ENCODE assay signal across 11 cellular contexts in the genomic region with DNA sequence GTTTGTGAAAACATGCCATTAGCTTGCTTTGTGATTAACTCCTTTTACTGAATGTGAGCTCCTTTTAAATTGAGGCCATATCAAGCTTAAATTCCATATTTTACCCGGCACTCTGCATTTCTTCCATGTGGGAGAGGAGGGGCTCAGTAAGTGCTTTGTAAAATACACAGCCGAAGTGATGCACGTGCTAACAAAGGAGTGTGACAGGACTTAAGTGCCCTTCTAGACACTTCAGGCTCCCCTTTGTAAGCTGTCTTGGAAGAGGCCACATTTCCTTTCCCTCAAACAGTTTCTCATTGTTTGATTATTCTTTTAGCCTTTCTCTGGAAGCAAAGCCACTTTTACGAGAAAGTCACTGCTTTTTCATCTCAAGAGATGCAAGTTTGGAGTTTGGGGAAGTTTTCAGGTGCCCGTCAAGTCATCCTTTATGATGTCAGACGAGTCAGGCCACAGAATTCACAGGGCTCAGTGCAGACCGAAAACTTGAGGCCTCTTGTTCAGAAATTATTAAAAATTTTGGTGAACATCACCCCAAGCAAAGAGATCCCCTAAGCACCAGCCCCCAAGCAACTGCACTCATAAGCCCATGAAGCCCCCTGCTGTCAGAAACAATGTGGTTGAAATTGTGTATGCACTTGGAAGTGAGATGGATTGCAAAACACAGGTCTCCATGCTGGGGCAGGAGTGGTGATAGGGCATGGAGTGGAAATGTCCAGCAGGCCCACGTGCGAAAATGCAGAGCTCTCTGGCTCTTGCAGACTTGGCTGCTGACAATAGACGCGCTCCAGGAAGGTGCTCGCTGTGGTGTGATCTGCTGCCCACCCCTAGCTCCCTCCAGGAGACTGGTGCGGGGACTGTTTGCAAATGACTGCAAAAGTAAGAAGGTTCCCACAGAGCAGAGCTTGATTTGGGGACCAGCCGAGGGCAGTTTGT. TPM values are rescaled to one million over a fixed set of nuclear protein-coding genes. Genes with fewer than 3 reads are reported as not detected.
DNase-seq lines count a peak whose midpoint lies in the region; ATAC-seq and TF ChIP-seq lines count a peak whose summit lies in the region.
"Had no signal": no experiment of that assay in that cellular context is flagged by ENCODE, and none has a peak within 500 bp of the region (broad histone marks: within the 10 kb centered on the region; RNA-seq: fewer than 3 reads in every experiment).

No MANE protein-coding gene starts in this region.

- H3K4me1 ChIP-seq in esophagus squamous epithelium, result no peaks in the 10 kb centered on the region
- no peaks in the 10 kb centered on the region for H3K4me1 ChIP-seq in gastrocnemius medialis

- peak; percentile 60 for DNase-seq in activated naive CD4-positive, alpha-beta T cell treated with anti-CD3 and anti-CD28 coated beads for 36 hours
- no peak for DNase-seq in activated naive CD4-positive, alpha-beta T cell treated with Interleukin-2 at 50 U/mL for 16 hours
- DNase-seq in esophagus squamous epithelium (lab: John Stamatoyannopoulos, UW) (no peak), type B pancreatic cell (ENCODE audit: extremely low spot score, unreplicated experiment) (no peak), gastrocnemius medialis (no peak)
- DNase-seq: dermis blood vessel endothelial cell had no signal

- H3K27me3 Mint-ChIP-seq in activated naive CD4-positive, alpha-beta T cell treated with anti-CD3 and anti-CD28 coated beads for 36 hours (ENCODE audit: low read depth), result no peaks in the 10 kb centered on the region
- no peaks in the 10 kb centered on the region for H3K27me3 Mint-ChIP-seq in T-helper 1 cell treated with Interleukin-12 subunit alpha and Interleukin-12 subunit beta and Interleukin-4 antibody, amounts not matched to agents 30 μg/mL and 1 μg/mL, for 36 hours (ENCODE audit: low read depth)
- peaks cover 36% of the 10 kb centered on the region for H3K27me3 Mint-ChIP-seq in type B pancreatic cell

- no peaks in the 10 kb centered on the region for H3K9me3 Mint-ChIP-seq in activated naive CD4-positive, alpha-beta T cell treated with anti-CD3 and anti-CD28 coated beads for 36 hours
- no peaks in the 10 kb centered on the region for H3K9me3 Mint-ChIP-seq in T-helper 1 cell treated with Interleukin-12 subunit alpha and Interleukin-12 subunit beta and Interleukin-4 antibody, amounts not matched to agents 30 μg/mL and 1 μg/mL, for 36 hours
- H3K9me3 Mint-ChIP-seq in type B pancreatic cell, result no peaks in the 10 kb centered on the region

- H3K36me3 ChIP-seq in esophagus squamous epithelium, result no peaks in the 10 kb centered on the region
- no peaks in the 10 kb centered on the region for H3K36me3 ChIP-seq in gastrocnemius medialis

- WGBS in esophagus squamous epithelium, 2 donors, result 48 to 60% methylated on average over 13 to 14 of the region's 14 CpGs

- no peak for ATAC-seq in GM21515 (IDR thresholded peaks at IDR 0.05; ENCODE audit: unreplicated experiment)
- ATAC-seq in HG03045 (IDR thresholded peaks at IDR 0.05; ENCODE audit: unreplicated experiment), result no peak
- ATAC-seq in gastrocnemius medialis, result no peak

- CTCF ChIA-PET in activated naive CD4-positive, alpha-beta T cell treated with anti-CD3 and anti-CD28 coated beads for 36 hours (lab: Charles Lee), result interaction anchor here (0.6 to 13.6 kb wide), 9 partner anchors 9 to 110 kb away, joined by 3 to 137 read pairs (median 5); a partner anchor contains a TSS

- in situ Hi-C loops in gastrocnemius medialis (cut with MboI; ENCODE audit: low sequenced_read_pairs in 4 of 4), result no loop called here

- H3K4me1 Mint-ChIP-seq in activated naive CD4-positive, alpha-beta T cell treated with anti-CD3 and anti-CD28 coated beads for 36 hours (ENCODE audit: low read depth), result peaks cover 79% of the 10 kb centered on the region
- peaks cover 83% of the 10 kb centered on the region for H3K4me1 Mint-ChIP-seq in T-helper 1 cell treated with Interleukin-12 subunit alpha and Interleukin-12 subunit beta and Interleukin-4 antibody, amounts not matched to agents 30 μg/mL and 1 μg/mL, for 36 hours (ENCODE audit: low read depth)
- H3K4me1 Mint-ChIP-seq in type B pancreatic cell (ENCODE audit: unreplicated experiment), result peaks cover 14% of the 10 kb centered on the region

- peaks cover 83% of the 10 kb centered on the region for H3K36me3 Mint-ChIP-seq in activated naive CD4-positive, alpha-beta T cell treated with anti-CD3 and anti-CD28 coated beads for 36 hours (ENCODE audit: low read depth)
- peaks cover 84% of the 10 kb centered on the region for H3K36me3 Mint-ChIP-seq in T-helper 1 cell treated with Interleukin-12 subunit alpha and Interleukin-12 subunit beta and Interleukin-4 antibody, amounts not matched to agents 30 μg/mL and 1 μg/mL, for 36 hours (ENCODE audit: low read depth)
- no peaks in the 10 kb centered on the region for H3K36me3 Mint-ChIP-seq in type B pancreatic cell

- peak overlapping the region; percentile 99 for H3K27ac Mint-ChIP-seq in activated naive CD4-positive, alpha-beta T cell treated with anti-CD3 and anti-CD28 coated beads for 36 hours
- H3K27ac Mint-ChIP-seq in T-helper 1 cell treated with Interleukin-12 subunit alpha and Interleukin-12 subunit beta and Interleukin-4 antibody, amounts not matched to agents 30 μg/mL and 1 μg/mL, for 36 hours, result peak overlapping the region; percentile 95
- no peak overlapping the region for H3K27ac Mint-ChIP-seq in type B pancreatic cell

- peaks cover 0 to 20% (median 0%) of the 10 kb centered on the region in 4 donors for H3K27me3 ChIP-seq in esophagus squamous epithelium
- peaks cover 0 to 19% (median 8%) of the 10 kb centered on the region in 3 donors for H3K27me3 ChIP-seq in gastrocnemius medialis

- no peaks in the 10 kb centered on the region for H3K9me3 ChIP-seq in esophagus squamous epithelium
- no peaks in the 10 kb centered on the region for H3K9me3 ChIP-seq in gastrocnemius medialis

- H3K27ac ChIP-seq in esophagus squamous epithelium (peak overlapping the region; percentile 7 to 79 (median 38)), gastrocnemius medialis (no peak overlapping the region)

- TF ChIP-seq CTCF in esophagus squamous epithelium (IDR thresholded peaks at IDR 0.05) (no peak), type B pancreatic cell (conservative IDR thresholded peaks at IDR 0.05) (peak; percentile 31), gastrocnemius medialis (IDR thresholded peaks at IDR 0.05 in 4 of 5, conservative IDR thresholded peaks at IDR 0.05 in 1 of 5) (no peak)

- no peak overlapping the region for H3K4me3 ChIP-seq in esophagus squamous epithelium
- no peak overlapping the region for H3K4me3 ChIP-seq in gastrocnemius medialis
- H3K4me3 ChIP-seq: lung had no signal

- no peak for TF ChIP-seq POLR2A in esophagus squamous epithelium (IDR thresholded peaks at IDR 0.05)
- TF ChIP-seq POLR2A in gastrocnemius medialis (IDR thresholded peaks at IDR 0.05), result no peak

- intact Hi-C loops in activated naive CD4-positive, alpha-beta T cell treated with anti-CD3 and anti-CD28 coated beads for 36 hours (cut with micrococcal nuclease), result loop anchor here (2.0 kb wide), 3 partner anchors 81 to 133 kb away; no protein-coding TSS in a partner anchor
- intact Hi-C loops in esophagus squamous epithelium (cut with DNase I) (no loop called here), gastrocnemius medialis (cut with DNase I; ENCODE audit: low total_unique reads) (no loop called here)

- H3K4me3 Mint-ChIP-seq in activated naive CD4-positive, alpha-beta T cell treated with anti-CD3 and anti-CD28 coated beads for 36 hours, result peak overlapping the region; percentile 95
- peak overlapping the region; percentile 99 for H3K4me3 Mint-ChIP-seq in T-helper 1 cell treated with Interleukin-12 subunit alpha and Interleukin-12 subunit beta and Interleukin-4 antibody, amounts not matched to agents 30 μg/mL and 1 μg/mL, for 36 hours
- no peak overlapping the region for H3K4me3 Mint-ChIP-seq in type B pancreatic cell

RNA-seq across cellular contexts. Expression of a gene that starts 11.5 kb away (rescaled TPM):
- 100 to 1,000 TPM; 213 to 226 TPM for total RNA-seq in activated naive CD4-positive, alpha-beta T cell treated with anti-CD3 and anti-CD28 coated beads for 36 hours
- 10 to 100 TPM in 2 of 4 donors, 1 to 10 TPM in 2; 4.9 to 29.6 (median 8.4) TPM for total RNA-seq in esophagus squamous epithelium
- 1.0 and 2.0 TPM in 2 replicates for total RNA-seq in type B pancreatic cell (ENCODE audit: low replicate concordance)
- 1 to 10 TPM in 3 of 4 donors, under 1 TPM in 1; 0.22 to 3.6 (median 1.9) TPM for total RNA-seq in gastrocnemius medialis
- total RNA-seq: NCI-H460 had no signal

Comparison
In these comparisons a context has a peak if more than half of its experiments do, and no peak if none do; other contexts are left out.
1. H3K27ac ChIP-seq: peak in esophagus squamous epithelium (4 of 4); none in gastrocnemius medialis (0 of 4).
2. RNA of a gene that starts 11.5 kb away (total RNA-seq): 213 to 226 TPM in activated naive CD4-positive, alpha-beta T cell treated with anti-CD3 and anti-CD28 coated beads for 36 hours; 4.9 to 29.6 TPM in esophagus squamous epithelium, 0.22 to 3.6 TPM in gastrocnemius medialis and 1.0 to 2.0 TPM in type B pancreatic cell; every median in the first group is over 4 times any median in the second.